Comparison of ENCODE assay signal across 1 cellular context in the genomic region with DNA sequence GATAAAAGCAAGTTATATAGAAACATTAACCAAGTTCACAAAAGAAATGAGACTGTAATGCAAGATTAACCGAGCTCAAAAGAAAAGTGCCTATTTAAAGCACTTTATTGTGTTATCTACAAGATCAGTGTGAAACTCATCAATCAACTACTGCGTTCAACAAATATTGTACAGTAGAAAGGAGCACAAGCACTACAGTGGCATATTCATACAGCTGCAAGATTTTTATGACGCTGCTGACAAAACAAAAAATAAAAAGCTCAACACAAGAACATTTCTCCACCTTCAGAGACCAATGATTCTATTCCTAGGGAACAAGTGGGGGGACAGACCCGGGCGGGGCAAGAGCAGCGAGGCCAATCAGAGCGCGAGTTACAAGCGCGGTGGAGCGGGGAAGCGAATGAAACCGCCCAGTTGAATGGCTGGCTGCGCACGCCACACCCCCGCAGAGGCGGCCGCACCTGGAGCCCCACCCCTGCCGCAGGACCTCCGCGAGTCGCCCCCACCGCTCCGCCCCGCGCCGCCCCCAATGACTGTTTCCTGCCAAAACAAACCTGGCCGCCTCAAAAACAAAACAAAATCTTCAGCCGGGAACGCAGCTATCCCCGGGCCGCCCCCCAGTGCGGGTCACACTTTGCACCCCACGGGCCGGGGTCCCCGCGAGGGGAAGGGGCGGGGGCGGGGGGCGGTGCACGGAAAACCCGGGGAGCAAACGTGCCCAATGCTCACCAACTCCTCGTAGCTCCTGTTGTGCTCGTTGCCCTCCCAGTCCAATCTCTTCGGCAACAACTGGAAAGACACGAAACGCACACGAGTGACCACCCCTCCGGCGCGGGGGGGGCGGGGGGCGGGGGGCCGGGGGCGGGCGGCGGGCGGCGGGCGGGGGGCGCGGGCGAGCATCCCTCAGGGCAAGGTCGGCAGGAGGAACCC.
A peak's percentile ranks its signal among the peaks of the same experiment; 100 is the strongest.
TF ChIP-seq lines count a peak whose summit lies in the region.

No MANE protein-coding gene starts in this region.

TF ChIP-seq in liver, 16 proteins besides CTCF, POLR2A, EP300 and RAD21 (continued from another document):
- TF ChIP-seq, protein P1, sequence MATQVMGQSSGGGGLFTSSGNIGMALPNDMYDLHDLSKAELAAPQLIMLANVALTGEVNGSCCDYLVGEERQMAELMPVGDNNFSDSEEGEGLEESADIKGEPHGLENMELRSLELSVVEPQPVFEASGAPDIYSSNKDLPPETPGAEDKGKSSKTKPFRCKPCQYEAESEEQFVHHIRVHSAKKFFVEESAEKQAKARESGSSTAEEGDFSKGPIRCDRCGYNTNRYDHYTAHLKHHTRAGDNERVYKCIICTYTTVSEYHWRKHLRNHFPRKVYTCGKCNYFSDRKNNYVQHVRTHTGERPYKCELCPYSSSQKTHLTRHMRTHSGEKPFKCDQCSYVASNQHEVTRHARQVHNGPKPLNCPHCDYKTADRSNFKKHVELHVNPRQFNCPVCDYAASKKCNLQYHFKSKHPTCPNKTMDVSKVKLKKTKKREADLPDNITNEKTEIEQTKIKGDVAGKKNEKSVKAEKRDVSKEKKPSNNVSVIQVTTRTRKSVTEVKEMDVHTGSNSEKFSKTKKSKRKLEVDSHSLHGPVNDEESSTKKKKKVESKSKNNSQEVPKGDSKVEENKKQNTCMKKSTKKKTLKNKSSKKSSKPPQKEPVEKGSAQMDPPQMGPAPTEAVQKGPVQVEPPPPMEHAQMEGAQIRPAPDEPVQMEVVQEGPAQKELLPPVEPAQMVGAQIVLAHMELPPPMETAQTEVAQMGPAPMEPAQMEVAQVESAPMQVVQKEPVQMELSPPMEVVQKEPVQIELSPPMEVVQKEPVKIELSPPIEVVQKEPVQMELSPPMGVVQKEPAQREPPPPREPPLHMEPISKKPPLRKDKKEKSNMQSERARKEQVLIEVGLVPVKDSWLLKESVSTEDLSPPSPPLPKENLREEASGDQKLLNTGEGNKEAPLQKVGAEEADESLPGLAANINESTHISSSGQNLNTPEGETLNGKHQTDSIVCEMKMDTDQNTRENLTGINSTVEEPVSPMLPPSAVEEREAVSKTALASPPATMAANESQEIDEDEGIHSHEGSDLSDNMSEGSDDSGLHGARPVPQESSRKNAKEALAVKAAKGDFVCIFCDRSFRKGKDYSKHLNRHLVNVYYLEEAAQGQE (IDR thresholded peaks at IDR 0.05) = no peak
- TF ChIP-seq HNF4G (IDR thresholded peaks at IDR 0.05) (no peak), JUND (IDR thresholded peaks at IDR 0.05) (no peak), EGR1 (IDR thresholded peaks at IDR 0.05; ENCODE audit: low read depth in 2 of 2) (peak; percentile 75 to 79), GABPA (IDR thresholded peaks at IDR 0.05 in 1 of 2, conservative IDR thresholded peaks at IDR 0.05 in 1 of 2) (no peak)
